ENCODE assay signal across 16 cellular contexts in genomic region chr6:30155522-30156261, GRCh38. TPM values are rescaled to one million over a fixed set of nuclear protein-coding genes. Genes with fewer than 3 reads are reported as not detected.
DNase-seq lines count a peak whose midpoint lies in the region; ATAC-seq, FAIRE-seq and TF ChIP-seq lines count a peak whose summit lies in the region.
"Had no signal": no experiment of that assay in that cellular context is flagged by ENCODE, and none has a peak within 500 bp of the region (broad histone marks: within the 10 kb centered on the region; RNA-seq: fewer than 3 reads in every experiment).

No MANE protein-coding gene starts in this region.

- H3K4me3 ChIP-seq in AG10803 (ENCODE audit: low read length), result no peak overlapping the region
- peak overlapping the region; percentile 44 for H3K4me3 ChIP-seq in adipocyte (ENCODE audit: low read length)
- H3K4me3 ChIP-seq in keratinocyte (ENCODE audit: control insufficient read depth in 2 of 3, extremely low read depth in 1 of 3, insufficient read depth in 2 of 3, low read depth in 1 of 3, low read length in 3 of 3), result no peak overlapping the region
- H3K4me3 ChIP-seq in CD8-positive, alpha-beta T cell (ENCODE audit: low read depth, low read length), result no peak overlapping the region
- H3K4me3 ChIP-seq: ovary had no signal

- no peak overlapping the region for H3K9ac ChIP-seq in adipocyte (ENCODE audit: low read length)
- H3K9ac ChIP-seq in keratinocyte (ENCODE audit: control insufficient read depth, extremely low read depth, insufficient read depth, low read length), result no peak overlapping the region

- H3K4me1 ChIP-seq in adipocyte (ENCODE audit: control insufficient read depth, insufficient read depth, low read length) (peaks cover 24% of the 10 kb centered on the region), keratinocyte (ENCODE audit: control insufficient read depth, extremely low read depth, insufficient read depth, low read length) (peaks cover 26% of the 10 kb centered on the region)
- no peaks in the 10 kb centered on the region for H3K4me1 ChIP-seq in CD8-positive, alpha-beta T cell (ENCODE audit: insufficient read depth, low read length)

- H3K27me3 Mint-ChIP-seq in CD8-positive, alpha-beta T cell (ENCODE audit: low read depth), result peaks cover 35% of the 10 kb centered on the region

- H3K4me1 Mint-ChIP-seq in CD8-positive, alpha-beta T cell (ENCODE audit: low read depth), result no peaks in the 10 kb centered on the region
- H3K4me1 Mint-ChIP-seq: endodermal cell had no signal

- peak overlapping the region; percentile 67 for H3K4me2 ChIP-seq in keratinocyte (ENCODE audit: control insufficient read depth, extremely low read depth, insufficient read depth, low read depth, low read length)

- TF ChIP-seq CTCF in AG10803 (conservative IDR thresholded peaks at IDR 0.05; ENCODE audit: low read length) (no peak), keratinocyte (optimal IDR thresholded peaks at IDR 0.05 in 1 of 3, IDR thresholded peaks at IDR 0.05 in 1 of 3, conservative IDR thresholded peaks at IDR 0.05 in 1 of 3; ENCODE audit: extremely low read depth in 1 of 3, insufficient read depth in 2 of 3, low read length in 3 of 3) (no peak)
- no peak for TF ChIP-seq CTCF in CD8-positive, alpha-beta T cell (IDR thresholded peaks at IDR 0.05)

- no peak overlapping the region for H3K27ac Mint-ChIP-seq in CD8-positive, alpha-beta T cell
- H3K27ac Mint-ChIP-seq: CD4-positive, alpha-beta memory T cell; endodermal cell had no signal

- no peak overlapping the region for H3K4me3 Mint-ChIP-seq in CD8-positive, alpha-beta T cell
- H3K4me3 Mint-ChIP-seq: CD4-positive, alpha-beta memory T cell; endodermal cell had no signal

- dilution Hi-C loops in keratinocyte (cut with MboI; ENCODE audit: extremely low pct_ligation_motif_present, low sequenced_read_pairs), result no loop called here

- no peaks in the 10 kb centered on the region for H3K27me3 ChIP-seq in adipocyte (replicated peaks; ENCODE audit: control insufficient read depth, insufficient read depth, low read length)
- peaks cover 9% of the 10 kb centered on the region for H3K27me3 ChIP-seq in keratinocyte (ENCODE audit: control insufficient read depth, extremely low read depth, insufficient read depth, low read length)
- H3K27me3 ChIP-seq in CD8-positive, alpha-beta T cell (ENCODE audit: insufficient read depth, low read length), result peaks cover 13% of the 10 kb centered on the region
- H3K27me3 ChIP-seq: ovary had no signal

- H4K20me1 ChIP-seq in keratinocyte (ENCODE audit: control insufficient read depth, extremely low read depth, insufficient read depth, low read length), result no peaks in the 10 kb centered on the region

- no peak overlapping the region for H2AFZ ChIP-seq in keratinocyte (ENCODE audit: control insufficient read depth, low read length)

- FAIRE-seq in keratinocyte (lab: Jason Lieb, UNC), result no peak
- FAIRE-seq: GM19239 had no signal

- H3K9me3 Mint-ChIP-seq in CD8-positive, alpha-beta T cell, result no peaks in the 10 kb centered on the region
- H3K9me3 Mint-ChIP-seq: CD4-positive, alpha-beta memory T cell; endodermal cell had no signal

- no peak overlapping the region for H3K27ac ChIP-seq in keratinocyte (ENCODE audit: control insufficient read depth, insufficient read depth, low read length)
- H3K27ac ChIP-seq in CD8-positive, alpha-beta T cell (ENCODE audit: low read depth, low read length), result no peak overlapping the region
- H3K27ac ChIP-seq: ovary had no signal

- no peaks in the 10 kb centered on the region for H3K9me1 ChIP-seq in keratinocyte (ENCODE audit: control insufficient read depth, extremely low read depth, insufficient read depth, low read length)

- no peaks in the 10 kb centered on the region for H3K79me2 ChIP-seq in keratinocyte (ENCODE audit: control insufficient read depth, insufficient read depth, low read length)

- DNase-seq in AG10803 (ENCODE audit: low read depth), result peak; percentile 34
- no peak for DNase-seq in adipocyte (ENCODE audit: low read depth)
- no peak for DNase-seq in keratinocyte (ENCODE audit: low read depth, low spot score)
- no peak for DNase-seq in CD8-positive, alpha-beta T cell
- DNase-seq in iPS-NIHi11 (ENCODE audit: low spot score), result no peak
- DNase-seq: activated CD4-positive, alpha-beta T cell treated with anti-CD3 and anti-CD28 coated beads, Interleukin-2, amount 50 U/mL, for 1 hour; CD4-positive, alpha-beta memory T cell; cerebellar nuclear complex; endodermal cell; foreskin melanocyte; NCI-H1417 treated with DMSO at 0.1 percent for 48 hours; ovary; stimulated activated CD4-positive, alpha-beta T cell treated with anti-CD3 and anti-CD28 coated beads, Interleukin-2, amount 100 ng/mL, for 24 hours had no signal

- POLR2A ChIA-PET in CD8-positive, alpha-beta T cell (lab: Charles Lee), result no interaction called here

- no peaks in the 10 kb centered on the region for H3K36me3 Mint-ChIP-seq in CD8-positive, alpha-beta T cell
- H3K36me3 Mint-ChIP-seq: CD4-positive, alpha-beta memory T cell had no signal

- no peak for ATAC-seq in CD8-positive, alpha-beta T cell
- no peak for ATAC-seq in GM19455 (IDR thresholded peaks at IDR 0.05; ENCODE audit: unreplicated experiment)

- H3K36me3 ChIP-seq in adipocyte (ENCODE audit: control insufficient read depth, insufficient read depth, low read length, severe bottlenecking) (no peaks in the 10 kb centered on the region), keratinocyte (ENCODE audit: control insufficient read depth in 2 of 2, extremely low read depth in 1 of 2, insufficient read depth in 2 of 2, low read length in 2 of 2) (no peaks in the 10 kb centered on the region)
- no peaks in the 10 kb centered on the region for H3K36me3 ChIP-seq in CD8-positive, alpha-beta T cell (ENCODE audit: insufficient read depth, low read length)
- H3K36me3 ChIP-seq: ovary had no signal

- intact Hi-C loops in CD8-positive, alpha-beta T cell (cut with DNase I, micrococcal nuclease), result no loop called here

- CTCF ChIA-PET in CD8-positive, alpha-beta T cell (lab: Charles Lee), result no interaction called here

- H3K9me3 ChIP-seq in adipocyte (ENCODE audit: control insufficient read depth, low read length) (no peaks in the 10 kb centered on the region), keratinocyte (ENCODE audit: control insufficient read depth, low read depth, low read length) (no peaks in the 10 kb centered on the region)
- H3K9me3 ChIP-seq in CD8-positive, alpha-beta T cell (ENCODE audit: low read length), result no peaks in the 10 kb centered on the region
- H3K9me3 ChIP-seq: ovary had no signal

RNA-seq across cellular contexts. Expression of gene TRIM10, which starts 5.3 kb away (rescaled TPM):
- not detected in 3 replicates for polyA plus RNA-seq in keratinocyte
- polyA plus RNA-seq in keratinocyte (2011; ENCODE audit: low read depth), result not detected
- not detected in 2 replicates for polyA plus RNA-seq in keratinocyte (2011; cell fraction: cytosol; rRNA removed)
- polyA plus RNA-seq in keratinocyte (2011; cell fraction: nucleus; rRNA removed), result not detected in 2 replicates
- polyA plus RNA-seq in keratinocyte (2012; ENCODE audit: low replicate concordance), result not detected in 2 replicates
- not detected in 3 replicates for polyA minus RNA-seq in keratinocyte
- not detected for polyA minus RNA-seq in keratinocyte (2011; cell fraction: cytosol; rRNA and poly(A)+ RNA removed)
- not detected in 2 replicates for polyA minus RNA-seq in keratinocyte (2011; cell fraction: nucleus; rRNA and poly(A)+ RNA removed)
- total RNA-seq in CD8-positive, alpha-beta T cell, result not detected
- total RNA-seq: CD4-positive, alpha-beta memory T cell; endodermal cell had no signal
- polyA plus RNA-seq: AG04450; CD4-positive, alpha-beta memory T cell; ovary had no signal

RNA-seq across cellular contexts. Expression of gene TRIM15, which starts 7.7 kb away (rescaled TPM):
- polyA plus RNA-seq in keratinocyte, result not detected in 3 replicates
- 0.11 TPM for polyA plus RNA-seq in keratinocyte (2011; ENCODE audit: low read depth)
- not detected in 2 replicates for polyA plus RNA-seq in keratinocyte (2011; cell fraction: cytosol; rRNA removed)
- polyA plus RNA-seq in keratinocyte (2011; cell fraction: nucleus; rRNA removed), result not detected in 2 replicates
- polyA plus RNA-seq in keratinocyte (2012; ENCODE audit: low replicate concordance), result not detected in 2 replicates
- not detected in 3 replicates for polyA minus RNA-seq in keratinocyte
- not detected for polyA minus RNA-seq in keratinocyte (2011; cell fraction: cytosol; rRNA and poly(A)+ RNA removed)
- not detected in 2 replicates for polyA minus RNA-seq in keratinocyte (2011; cell fraction: nucleus; rRNA and poly(A)+ RNA removed)
- not detected for total RNA-seq in CD8-positive, alpha-beta T cell
- total RNA-seq: CD4-positive, alpha-beta memory T cell; endodermal cell had no signal
- polyA plus RNA-seq: AG04450; CD4-positive, alpha-beta memory T cell; ovary had no signal

RNA-seq across cellular contexts. Expression of gene TRIM40, which starts 19.8 kb away (rescaled TPM):
- polyA plus RNA-seq in keratinocyte, result not detected in 3 replicates
- polyA plus RNA-seq in keratinocyte (2011; ENCODE audit: low read depth), result not detected
- not detected in 2 replicates for polyA plus RNA-seq in keratinocyte (2011; cell fraction: cytosol; rRNA removed)
- polyA plus RNA-seq in keratinocyte (2011; cell fraction: nucleus; rRNA removed), result not detected in 2 replicates
- not detected in 2 replicates for polyA plus RNA-seq in keratinocyte (2012; ENCODE audit: low replicate concordance)
- polyA minus RNA-seq in keratinocyte, result not detected in 3 replicates
- polyA minus RNA-seq in keratinocyte (2011; cell fraction: cytosol; rRNA and poly(A)+ RNA removed), result not detected
- polyA minus RNA-seq in keratinocyte (2011; cell fraction: nucleus; rRNA and poly(A)+ RNA removed), result not detected in 2 replicates
- total RNA-seq in CD8-positive, alpha-beta T cell, result not detected
- total RNA-seq: CD4-positive, alpha-beta memory T cell; endodermal cell; ovary had no signal
- polyA plus RNA-seq: AG04450; CD4-positive, alpha-beta memory T cell; ovary had no signal

RNA-seq across cellular contexts. Expression of gene TRIM31, which starts 42.8 kb away (rescaled TPM):
- 0.06 TPM in 1 of 3 replicates, not detected in the others for polyA plus RNA-seq in keratinocyte
- polyA plus RNA-seq in keratinocyte (2011; ENCODE audit: low read depth), result not detected
- polyA plus RNA-seq in keratinocyte (2011; cell fraction: cytosol; rRNA removed), result 0.05 TPM in 2 replicates
- polyA plus RNA-seq in keratinocyte (2011; cell fraction: nucleus; rRNA removed), result 0.08 TPM in 1 of 2 replicates, not detected in the other
- polyA plus RNA-seq in keratinocyte (2012; ENCODE audit: low replicate concordance), result 0.18 and 2.5 TPM in 2 replicates
- polyA minus RNA-seq in keratinocyte, result not detected in 3 replicates
- polyA minus RNA-seq in keratinocyte (2011; cell fraction: cytosol; rRNA and poly(A)+ RNA removed), result not detected
- not detected in 2 replicates for polyA minus RNA-seq in keratinocyte (2011; cell fraction: nucleus; rRNA and poly(A)+ RNA removed)
- total RNA-seq in CD8-positive, alpha-beta T cell, result not detected
- total RNA-seq: endodermal cell, ovary had no signal
- polyA plus RNA-seq: AG04450, ovary had no signal

RNA-seq across cellular contexts. Expression of gene TRIM26, which starts 57.5 kb away (rescaled TPM):
- 34.3 to 37.1 TPM (median 34.7 TPM) in 3 replicates for polyA plus RNA-seq in keratinocyte
- polyA plus RNA-seq in keratinocyte (2011; ENCODE audit: low read depth), result 14.5 TPM
- 30.5 and 34.8 TPM in 2 replicates for polyA plus RNA-seq in keratinocyte (2011; cell fraction: cytosol; rRNA removed)
- polyA plus RNA-seq in keratinocyte (2011; cell fraction: nucleus; rRNA removed), result 55.2 and 57.5 TPM in 2 replicates
- 22.1 and 40.9 TPM in 2 replicates for polyA plus RNA-seq in keratinocyte (2012; ENCODE audit: low replicate concordance)
- polyA minus RNA-seq in keratinocyte, result 30.9 to 72.0 TPM (median 35.9 TPM) in 3 replicates
- 23.4 TPM for polyA minus RNA-seq in keratinocyte (2011; cell fraction: cytosol; rRNA and poly(A)+ RNA removed)
- 20.9 and 34.4 TPM in 2 replicates for polyA minus RNA-seq in keratinocyte (2011; cell fraction: nucleus; rRNA and poly(A)+ RNA removed)
- total RNA-seq in CD8-positive, alpha-beta T cell, result 10 to 100 TPM; 54.8 to 56.8 TPM
